Comparison of ENCODE assay signal across 1 cellular context in the genomic region with DNA sequence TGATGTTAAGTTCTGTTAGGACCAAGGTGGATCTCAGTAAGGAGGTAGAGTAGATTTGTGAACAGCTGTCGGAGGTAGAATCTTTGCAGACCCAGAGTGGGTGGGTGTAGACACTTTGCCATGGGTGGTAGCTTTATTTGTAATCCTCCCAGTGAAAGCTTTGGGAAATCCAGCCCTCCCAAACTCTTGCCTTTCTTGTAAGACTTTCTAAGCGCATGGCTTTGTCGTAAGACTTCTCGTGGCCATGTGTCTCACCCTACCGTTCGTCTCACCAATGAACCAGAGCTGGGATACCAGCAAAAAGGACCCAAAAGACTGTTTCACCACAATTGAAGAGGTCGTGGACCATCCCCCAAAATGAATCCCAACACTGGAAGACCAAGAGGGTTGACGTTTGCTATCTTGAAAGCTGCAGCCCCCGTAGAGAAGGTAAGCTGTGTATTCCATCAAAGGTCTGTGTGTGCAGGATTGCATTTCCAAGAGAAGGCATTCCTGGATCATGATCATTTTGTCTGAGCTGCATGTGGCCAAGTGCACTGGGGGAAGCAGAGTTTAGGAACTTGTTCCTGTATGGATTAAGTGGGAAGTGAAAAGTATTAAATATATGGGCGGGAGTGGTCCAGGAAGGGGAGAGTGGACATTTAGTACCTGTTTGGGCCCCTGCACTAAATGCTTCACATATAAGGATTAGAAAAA.
TF ChIP-seq lines count a peak whose summit lies in the region.

No MANE protein-coding gene starts in this region.

TF ChIP-seq in HepG2, 621 proteins besides CTCF, POLR2A, EP300 and RAD21 (continued from another document):
- TF ChIP-seq GABPA (IDR thresholded peaks at IDR 0.05; ENCODE audit: low read depth, low read length) (no peak), GABPA (CRISPR knock-in tag; IDR thresholded peaks at IDR 0.05; ENCODE audit: low read depth) (no peak), ZNF207 (IDR thresholded peaks at IDR 0.05; ENCODE audit: borderline replicate concordance) (no peak), SP5 (CRISPR knock-in tag; IDR thresholded peaks at IDR 0.05; ENCODE audit: borderline replicate concordance, low read depth) (no peak), ZNF782 (CRISPR knock-in tag; IDR thresholded peaks at IDR 0.05; ENCODE audit: borderline replicate concordance) (no peak), AGO1 (IDR thresholded peaks at IDR 0.05; ENCODE audit: low read depth, low read length, poor library complexity, severe bottlenecking) (no peak), PAF1 (CRISPR knock-in tag; IDR thresholded peaks at IDR 0.05) (no peak), ZNF709 (CRISPR knock-in tag; IDR thresholded peaks at IDR 0.05) (no peak), SIN3A (IDR thresholded peaks at IDR 0.05; ENCODE audit: borderline replicate concordance, low read depth, low read length) (no peak), CERS6 (CRISPR knock-in tag; IDR thresholded peaks at IDR 0.05) (no peak), STAG1 (CRISPR knock-in tag; IDR thresholded peaks at IDR 0.05) (no peak), TBP (CRISPR knock-in tag; IDR thresholded peaks at IDR 0.05) (no peak), HBP1 (CRISPR knock-in tag; IDR thresholded peaks at IDR 0.05; ENCODE audit: low read depth) (0 out of 2 replicates have a peak, but pooled peaks have one; percentile 36), YY1 (IDR thresholded peaks at IDR 0.05; ENCODE audit: insufficient read depth, insufficient replicate concordance, low read depth, low read length) (no peak), GLI4 (CRISPR knock-in tag; IDR thresholded peaks at IDR 0.05; ENCODE audit: borderline replicate concordance) (no peak), PITX1 (CRISPR knock-in tag; IDR thresholded peaks at IDR 0.05) (0 out of 2 replicates have a peak, but pooled peaks have one; percentile 33), MYPOP (CRISPR knock-in tag; IDR thresholded peaks at IDR 0.05) (peak; percentile 17; the same call in 1 of the 2 replicates), MTERF4 (CRISPR knock-in tag; IDR thresholded peaks at IDR 0.05) (no peak), MTF2 (CRISPR knock-in tag; IDR thresholded peaks at IDR 0.05; ENCODE audit: borderline replicate concordance) (0 out of 2 replicates have a peak, but pooled peaks have one; percentile 68), ZSCAN22 (CRISPR knock-in tag; IDR thresholded peaks at IDR 0.05) (0 out of 2 replicates have a peak, but pooled peaks have one; percentile 15), NCOA1 (CRISPR knock-in tag; IDR thresholded peaks at IDR 0.05) (peak; percentile 83; the same call in 1 of the 2 replicates), ZFYVE20 (CRISPR knock-in tag; IDR thresholded peaks at IDR 0.05; ENCODE audit: borderline replicate concordance, low read depth) (no peak)
- TF ChIP-seq, protein P1, sequence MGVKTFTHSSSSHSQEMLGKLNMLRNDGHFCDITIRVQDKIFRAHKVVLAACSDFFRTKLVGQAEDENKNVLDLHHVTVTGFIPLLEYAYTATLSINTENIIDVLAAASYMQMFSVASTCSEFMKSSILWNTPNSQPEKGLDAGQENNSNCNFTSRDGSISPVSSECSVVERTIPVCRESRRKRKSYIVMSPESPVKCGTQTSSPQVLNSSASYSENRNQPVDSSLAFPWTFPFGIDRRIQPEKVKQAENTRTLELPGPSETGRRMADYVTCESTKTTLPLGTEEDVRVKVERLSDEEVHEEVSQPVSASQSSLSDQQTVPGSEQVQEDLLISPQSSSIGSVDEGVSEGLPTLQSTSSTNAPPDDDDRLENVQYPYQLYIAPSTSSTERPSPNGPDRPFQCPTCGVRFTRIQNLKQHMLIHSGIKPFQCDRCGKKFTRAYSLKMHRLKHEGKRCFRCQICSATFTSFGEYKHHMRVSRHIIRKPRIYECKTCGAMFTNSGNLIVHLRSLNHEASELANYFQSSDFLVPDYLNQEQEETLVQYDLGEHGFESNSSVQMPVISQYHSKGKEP (CRISPR knock-in tag; IDR thresholded peaks at IDR 0.05), result no peak
- TF ChIP-seq, protein P2, sequence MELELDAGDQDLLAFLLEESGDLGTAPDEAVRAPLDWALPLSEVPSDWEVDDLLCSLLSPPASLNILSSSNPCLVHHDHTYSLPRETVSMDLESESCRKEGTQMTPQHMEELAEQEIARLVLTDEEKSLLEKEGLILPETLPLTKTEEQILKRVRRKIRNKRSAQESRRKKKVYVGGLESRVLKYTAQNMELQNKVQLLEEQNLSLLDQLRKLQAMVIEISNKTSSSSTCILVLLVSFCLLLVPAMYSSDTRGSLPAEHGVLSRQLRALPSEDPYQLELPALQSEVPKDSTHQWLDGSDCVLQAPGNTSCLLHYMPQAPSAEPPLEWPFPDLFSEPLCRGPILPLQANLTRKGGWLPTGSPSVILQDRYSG (CRISPR knock-in tag; IDR thresholded peaks at IDR 0.05), result no peak
TF ChIP-seq in HepG2: peak in this region for 18.
